In genomic region chr6:40912158-40912946, GRCh38 we compare ENCODE assay signal across 7 cellular contexts.
DNase-seq lines count a peak whose midpoint lies in the region; ATAC-seq and TF ChIP-seq lines count a peak whose summit lies in the region.

No MANE protein-coding gene starts in this region.

- H2AK5ac ChIP-seq in mesenchymal stem cell (ENCODE audit: low read length, severe bottlenecking): no peak overlapping the region

- no peak overlapping the region for H2BK15ac ChIP-seq in mesenchymal stem cell (ENCODE audit: low read depth, poor library complexity, severe bottlenecking)

- H3K4me1 ChIP-seq in OCI-LY1 (ENCODE audit: insufficient read depth, low read length, severe bottlenecking): peaks cover 3% of the 10 kb centered on the region
- H3K4me1 ChIP-seq in mesenchymal stem cell (ENCODE audit: control insufficient read depth, insufficient read depth, low read depth, low read length): peaks cover 2% of the 10 kb centered on the region

- no peak overlapping the region for H4K91ac ChIP-seq in mesenchymal stem cell (ENCODE audit: low read length)

- 76% methylated on average over 9 of the region's 9 CpGs for WGBS in mesenchymal stem cell

- no peaks in the 10 kb centered on the region for H3K9me2 ChIP-seq in OCI-LY1 (ENCODE audit: low read depth, low read length)

- H3K9ac ChIP-seq in OCI-LY1 (ENCODE audit: low read length) (no peak overlapping the region), mesenchymal stem cell (ENCODE audit: low read length) (no peak overlapping the region)

- no peak overlapping the region for H2BK120ac ChIP-seq in mesenchymal stem cell (ENCODE audit: low read depth, low read length)

- no peaks in the 10 kb centered on the region for H3K79me2 ChIP-seq in OCI-LY1 (ENCODE audit: insufficient read depth, low read length)

- H2AFZ ChIP-seq in OCI-LY1 (ENCODE audit: low read length) (no peak overlapping the region), mesenchymal stem cell (ENCODE audit: low read depth, low read length) (no peak overlapping the region)

- DNase-seq in Jurkat, Clone E6-1 (ENCODE audit: low read depth, low spot score): peak; percentile 17
- DNase-seq in coronary artery (ENCODE audit: low spot score) (no peak), mesenchymal stem cell (peak; percentile 17), OCI-M2 (lab: John Stamatoyannopoulos, UW; ENCODE audit: unreplicated experiment) (no peak)

- ATAC-seq in GM21619 (IDR thresholded peaks at IDR 0.05; ENCODE audit: unreplicated experiment): peak; percentile 96

- H3K4me2 ChIP-seq in OCI-LY1 (ENCODE audit: low read length) (no peak overlapping the region), mesenchymal stem cell (ENCODE audit: low read length, poor library complexity, severe bottlenecking) (no peak overlapping the region)

- TF ChIP-seq CTCF in GM12874 (IDR thresholded peaks at IDR 0.05; ENCODE audit: insufficient read depth, low read depth, low read length) (peak; percentile 73), OCI-LY1 (IDR thresholded peaks at IDR 0.05; ENCODE audit: low read length) (peak; percentile 58), coronary artery (IDR thresholded peaks at IDR 0.05) (peak; percentile 34)

- H3K36me3 ChIP-seq in OCI-LY1 (ENCODE audit: insufficient read depth, low read length) (no peaks in the 10 kb centered on the region), mesenchymal stem cell (ENCODE audit: control insufficient read depth in 1 of 2, insufficient read depth in 2 of 2, low read depth in 1 of 2, low read length in 2 of 2) (no peaks in the 10 kb centered on the region)

- H3K14ac ChIP-seq in mesenchymal stem cell (ENCODE audit: low read length in 2 of 2): no peak overlapping the region

- no peaks in the 10 kb centered on the region for H3F3A ChIP-seq in OCI-LY1 (ENCODE audit: insufficient read depth, low read length)

- H3K27ac ChIP-seq in OCI-LY1 (ENCODE audit: low read depth, low read length, poor library complexity, severe bottlenecking): no peak overlapping the region
- no peak overlapping the region for H3K27ac ChIP-seq in coronary artery
- no peak overlapping the region for H3K27ac ChIP-seq in mesenchymal stem cell (ENCODE audit: low read length, poor library complexity, severe bottlenecking)

- H3K9me3 ChIP-seq in OCI-LY1 (ENCODE audit: low read length) (no peaks in the 10 kb centered on the region), mesenchymal stem cell (ENCODE audit: control insufficient read depth, low read length) (no peaks in the 10 kb centered on the region)

- peak overlapping the region in 1 of 2 experiments; percentile 8 for H3K18ac ChIP-seq in mesenchymal stem cell (ENCODE audit: low read depth in 1 of 2, low read length in 2 of 2)

- peak overlapping the region in 1 of 2 experiments; percentile 30 for H3K4ac ChIP-seq in mesenchymal stem cell (ENCODE audit: low read depth in 1 of 2, low read length in 2 of 2)

- no peaks in the 10 kb centered on the region for H4K20me1 ChIP-seq in OCI-LY1 (ENCODE audit: insufficient read depth, low read length)

- no peaks in the 10 kb centered on the region for H3K79me1 ChIP-seq in mesenchymal stem cell (replicated peaks; ENCODE audit: low read length, poor library complexity, severe bottlenecking)

- no peak overlapping the region for H2BK12ac ChIP-seq in mesenchymal stem cell (ENCODE audit: low read length in 2 of 2)

- no peak overlapping the region for H2BK5ac ChIP-seq in mesenchymal stem cell (ENCODE audit: low read depth, low read length, poor library complexity, severe bottlenecking)

- H3K23ac ChIP-seq in mesenchymal stem cell (ENCODE audit: low read length in 2 of 2): no peak overlapping the region

- H4K8ac ChIP-seq in mesenchymal stem cell (ENCODE audit: low read length): no peak overlapping the region

- peaks cover 3% of the 10 kb centered on the region; the same call in 1 of the 2 replicates for H3K27me3 ChIP-seq in OCI-LY1 (ENCODE audit: insufficient read depth, low read length)
- peaks cover 4 to 8% of the 10 kb centered on the region in 2 experiments for H3K27me3 ChIP-seq in mesenchymal stem cell (ENCODE audit: control insufficient read depth in 1 of 2, insufficient read depth in 1 of 2, low read length in 2 of 2)

- H3K4me3 ChIP-seq in Jurkat, Clone E6-1 (ENCODE audit: low read length): no peak overlapping the region
- H3K4me3 ChIP-seq in OCI-LY1 (ENCODE audit: low read depth, low read length, poor library complexity, severe bottlenecking) (no peak overlapping the region), coronary artery (no peak overlapping the region), mesenchymal stem cell (ENCODE audit: insufficient read depth in 1 of 2, low read depth in 1 of 2, low read length in 2 of 2) (no peak overlapping the region)

Comparison
In these comparisons a context has a peak if more than half of its experiments do, and no peak if none do; other contexts are left out.
1. DNase-seq: peak in Jurkat, Clone E6-1 (single experiment) and mesenchymal stem cell (single experiment); none in coronary artery (single experiment) and OCI-M2 (single experiment).
2. Peak in every context shown above with its lines, with median percentiles within 50 percentile points of each other: CTCF ChIP-seq.